In the genomic region with DNA sequence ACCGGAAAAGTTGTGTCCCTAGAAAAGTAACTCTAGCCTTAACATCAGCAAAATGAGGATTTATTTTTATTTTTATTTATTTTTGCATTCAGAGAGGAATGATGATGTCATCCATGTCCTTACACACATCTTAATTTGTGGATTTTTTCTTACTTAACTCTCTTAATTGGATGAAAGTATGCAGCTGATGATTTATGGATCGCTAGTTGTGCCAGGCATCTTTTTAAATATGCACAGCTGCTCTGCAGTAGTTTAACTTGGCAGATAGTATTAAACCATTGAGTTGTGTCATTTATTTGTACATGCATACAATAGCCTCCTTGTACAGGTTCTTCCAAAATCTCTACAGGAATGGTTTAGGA, we compare ENCODE assay signal across 13 cellular contexts. TPM values are rescaled to one million over a fixed set of nuclear protein-coding genes. Genes with fewer than 3 reads are reported as not detected.
DNase-seq lines count a peak whose midpoint lies in the region; ATAC-seq and TF ChIP-seq lines count a peak whose summit lies in the region.
"Had no signal": no experiment of that assay in that cellular context is flagged by ENCODE, and none has a peak within 500 bp of the region (broad histone marks: within the 10 kb centered on the region; RNA-seq: fewer than 3 reads in every experiment).

No MANE protein-coding gene starts in this region.

- H3K4me2 ChIP-seq in OCI-LY3 (ENCODE audit: low read length) (peak overlapping the region; percentile 35), fibroblast of lung (ENCODE audit: extremely low read depth, insufficient read depth, low read length) (no peak overlapping the region)

- no peaks in the 10 kb centered on the region for H3K36me3 ChIP-seq in OCI-LY3 (replicated peaks; ENCODE audit: low read depth, low read length)
- no peaks in the 10 kb centered on the region for H3K36me3 ChIP-seq in fibroblast of lung (ENCODE audit: control insufficient read depth, insufficient read depth, low read length)
- no peaks in the 10 kb centered on the region for H3K36me3 ChIP-seq in thoracic aorta

- H3K9ac ChIP-seq in OCI-LY3 (ENCODE audit: low read length): no peak overlapping the region
- H3K9ac ChIP-seq in fibroblast of lung (ENCODE audit: insufficient read depth, low read length): no peak overlapping the region

- H2AFZ ChIP-seq in OCI-LY3 (ENCODE audit: low read depth, low read length) (no peak overlapping the region), fibroblast of lung (ENCODE audit: low read length) (no peak overlapping the region)

- H3K27me3 ChIP-seq in OCI-LY3 (ENCODE audit: low read depth, low read length) (no peaks in the 10 kb centered on the region), fibroblast of lung (ENCODE audit: control insufficient read depth, insufficient read depth, low read length) (no peaks in the 10 kb centered on the region), thoracic aorta (replicated peaks; ENCODE audit: insufficient read depth) (no peaks in the 10 kb centered on the region)

- H3K27ac ChIP-seq in OCI-LY3 (ENCODE audit: low read length) (no peak overlapping the region), fibroblast of lung (ENCODE audit: insufficient read depth, low read length) (no peak overlapping the region), thoracic aorta (peak overlapping the region; percentile 41 to 47)
- H3K27ac ChIP-seq: coronary artery had no signal

- H3K4me3 ChIP-seq in OCI-LY3 (ENCODE audit: low read length) (no peak overlapping the region), fibroblast of lung (replicated peaks in 1 of 4; ENCODE audit: control extremely low read depth in 1 of 4, insufficient read depth in 1 of 4, low read depth in 3 of 4, low read length in 4 of 4) (no peak overlapping the region), thoracic aorta (no peak overlapping the region)
- H3K4me3 ChIP-seq: coronary artery had no signal

- TF ChIP-seq CTCF in OCI-LY3 (IDR thresholded peaks at IDR 0.05; ENCODE audit: low read depth, low read length) (no peak), fibroblast of lung (conservative IDR thresholded peaks at IDR 0.05 in 1 of 2, IDR thresholded peaks at IDR 0.05 in 1 of 2; ENCODE audit: low read depth in 1 of 2, low read length in 2 of 2) (no peak), thoracic aorta (IDR thresholded peaks at IDR 0.05) (no peak)

- H3K9me3 ChIP-seq in OCI-LY3 (ENCODE audit: insufficient read depth, low read length) (no peaks in the 10 kb centered on the region), fibroblast of lung (ENCODE audit: control insufficient read depth, insufficient read depth, low read depth, low read length) (no peaks in the 10 kb centered on the region), thoracic aorta (no peaks in the 10 kb centered on the region)

- peak; percentile 22 for ATAC-seq in Right ventricle myocardium superior (ENCODE audit: poor library complexity)
- no peak for ATAC-seq in Right ventricle myocardium inferior
- ATAC-seq in thoracic aorta (ENCODE audit: insufficient number of reproducible peaks, low FRiP score, low read depth): no peak
- no peak for ATAC-seq in GM18858 (IDR thresholded peaks at IDR 0.05; ENCODE audit: unreplicated experiment)
- no peak for ATAC-seq in GM18519 (IDR thresholded peaks at IDR 0.05; ENCODE audit: low FRiP score, unreplicated experiment)
- no peak for ATAC-seq in HG03457 (IDR thresholded peaks at IDR 0.05; ENCODE audit: unreplicated experiment)

- H4K20me1 ChIP-seq in OCI-LY3 (ENCODE audit: insufficient read depth, low read length): no peaks in the 10 kb centered on the region
- no peaks in the 10 kb centered on the region for H4K20me1 ChIP-seq in fibroblast of lung (ENCODE audit: control insufficient read depth, extremely low read depth, insufficient read depth, low read length)

- DNase-seq in Right ventricle myocardium superior (no peak), Right ventricle myocardium inferior (ENCODE audit: missing footprints) (no peak), fibroblast of lung (ENCODE audit: low read depth in 2 of 2) (peak; percentile 85), thoracic aorta (ENCODE audit: low spot score) (no peak)
- DNase-seq: activated CD4-positive, alpha-beta T cell treated with anti-CD3 and anti-CD28 coated beads, Interleukin-2, amount 50 U/mL, for 4 hours; activated naive CD4-positive, alpha-beta T cell treated with Interleukin-2 at 50 U/mL for 16 hours; GDM1 had no signal

- H3K79me2 ChIP-seq in OCI-LY3 (ENCODE audit: low read length): no peaks in the 10 kb centered on the region
- H3K79me2 ChIP-seq in fibroblast of lung (ENCODE audit: control insufficient read depth, insufficient read depth, low read length): no peaks in the 10 kb centered on the region

- intact Hi-C loops in Right ventricle myocardium superior (cut with DNase I) (loop anchor here (5.0 kb wide), 1 partner anchor 39 kb away; no protein-coding TSS in a partner anchor), Right ventricle myocardium inferior (cut with DNase I) (no loop called here)

- H3K4me1 ChIP-seq in OCI-LY3 (ENCODE audit: low read length) (peaks cover 7% of the 10 kb centered on the region), fibroblast of lung (ENCODE audit: control insufficient read depth, extremely low read depth, insufficient read depth, low read length) (peaks cover 9% of the 10 kb centered on the region), thoracic aorta (ENCODE audit: control insufficient read depth in 1 of 2, low read depth in 2 of 2) (peaks cover 19 to 20% of the 10 kb centered on the region in 2 donors)

RNA-seq across cellular contexts. Expression of a gene that starts 49.6 kb away (rescaled TPM):
- 0.08 TPM for total RNA-seq in Right ventricle myocardium superior
- 0.76 TPM for total RNA-seq in Right ventricle myocardium inferior
- 0.17 and 1.0 TPM in 2 replicates for total RNA-seq in fibroblast of lung
- polyA plus RNA-seq in fibroblast of lung: 0.20 and 0.39 TPM in 2 replicates
- polyA plus RNA-seq in fibroblast of lung (2012): 0.17 and 0.19 TPM in 2 replicates
- not detected in 2 replicates for polyA minus RNA-seq in fibroblast of lung (ENCODE audit: low replicate concordance)
- 1 to 10 TPM; 6.9 to 9.7 TPM for total RNA-seq in thoracic aorta
- total RNA-seq: T-helper 1 cell treated with Interleukin-12 subunit alpha and Interleukin-12 subunit beta and Interleukin-4 antibody, amounts not matched to agents 30 ng/mL and 1 ng/mL, for 36 hours had no signal

Comparison
In these comparisons a context has a peak if more than half of its experiments do, and no peak if none do; other contexts are left out.
1. DNase-seq: peak in fibroblast of lung (2 of 2); none in Right ventricle myocardium superior (single experiment), Right ventricle myocardium inferior (single experiment) and thoracic aorta (single experiment).
2. H3K27ac ChIP-seq: peak in thoracic aorta (2 of 2); none in OCI-LY3 (single experiment) and fibroblast of lung (single experiment).